In the genomic region with DNA sequence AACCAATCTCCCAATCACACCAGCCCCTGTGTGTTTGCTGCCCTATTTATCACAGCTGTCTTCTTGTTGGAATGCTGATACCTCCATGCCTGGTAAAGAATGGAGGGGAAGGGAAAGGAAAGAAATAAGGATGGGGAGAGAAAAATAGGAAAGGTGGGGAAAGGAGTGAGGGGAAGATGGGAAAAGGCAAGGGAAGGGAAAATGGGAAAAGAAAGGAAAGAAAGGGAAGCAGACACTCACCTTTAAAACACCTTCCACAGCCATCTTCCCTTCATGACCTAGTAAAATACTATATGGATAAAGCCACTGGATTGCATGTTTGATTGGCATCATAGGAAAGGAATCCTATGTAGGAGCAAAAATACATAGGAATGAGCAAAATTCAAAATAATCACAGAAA, we compare ENCODE assay signal across 7 cellular contexts.
"Had no signal": no experiment of that assay in that cellular context is flagged by ENCODE, and none has a peak within 500 bp of the region (broad histone marks: within the 10 kb centered on the region; RNA-seq: fewer than 3 reads in every experiment).

No MANE protein-coding gene starts in this region.

- DNase-seq: GDM1, GF-D8 had no signal

- ATAC-seq: GM12878 had no signal

- H3K4me3 ChIP-seq: GM12878 had no signal

- FAIRE-seq: G401.6, GM12878, GM12891, GM12892, GM19239 had no signal
